Comparison of ENCODE assay signal across 9 cellular contexts in genomic region chr12:11719678-11720099, GRCh38.
DNase-seq lines count a peak whose midpoint lies in the region; ATAC-seq lines count a peak whose summit lies in the region.
"Had no signal": no experiment of that assay in that cellular context is flagged by ENCODE, and none has a peak within 500 bp of the region (broad histone marks: within the 10 kb centered on the region; RNA-seq: fewer than 3 reads in every experiment).

No MANE protein-coding gene starts in this region.

- no peaks in the 10 kb centered on the region for H3K27me3 ChIP-seq in CD8-positive, alpha-beta memory T cell (ENCODE audit: insufficient read depth, low read length, poor library complexity, severe bottlenecking)

- H3K9me3 ChIP-seq in CD8-positive, alpha-beta memory T cell (ENCODE audit: low read length): no peaks in the 10 kb centered on the region

- ATAC-seq in central memory CD8-positive, alpha-beta T cell (replicated peaks; ENCODE audit: extremely low read depth, poor library complexity, severe bottlenecking): peak; percentile 36
- no peak for ATAC-seq in HG03565 (IDR thresholded peaks at IDR 0.05; ENCODE audit: unreplicated experiment)
- ATAC-seq in HG03521 (IDR thresholded peaks at IDR 0.05; ENCODE audit: unreplicated experiment): no peak

- no peak overlapping the region for H3K4me3 Mint-ChIP-seq in central memory CD8-positive, alpha-beta T cell
- peak overlapping the region in 2 of 7 donors; percentile 6 to 29 for H3K4me3 Mint-ChIP-seq in CD8-positive, alpha-beta memory T cell
- H3K4me3 Mint-ChIP-seq: IgD-negative memory B cell had no signal

- no peak overlapping the region for H3K27ac Mint-ChIP-seq in central memory CD8-positive, alpha-beta T cell (ENCODE audit: low read depth)
- peak overlapping the region in 2 of 8 donors; percentile 2 to 11 for H3K27ac Mint-ChIP-seq in CD8-positive, alpha-beta memory T cell

- H3K36me3 Mint-ChIP-seq in central memory CD8-positive, alpha-beta T cell (ENCODE audit: insufficient read depth): peaks cover 4% of the 10 kb centered on the region
- peaks cover under 1 to 15% (median 9%) of the 10 kb centered on the region in 3 donors for H3K36me3 Mint-ChIP-seq in CD8-positive, alpha-beta memory T cell

- H3K27me3 Mint-ChIP-seq in central memory CD8-positive, alpha-beta T cell: no peaks in the 10 kb centered on the region
- H3K27me3 Mint-ChIP-seq in CD8-positive, alpha-beta memory T cell: no peaks in the 10 kb centered on the region
- H3K27me3 Mint-ChIP-seq: IgD-negative memory B cell had no signal

- CTCF ChIA-PET in CD8-positive, alpha-beta memory T cell (lab: Charles Lee): no interaction called here

- POLR2A ChIA-PET in CD8-positive, alpha-beta memory T cell (lab: Charles Lee): no interaction called here

- DNase-seq in GM04504 (ENCODE audit: low read depth): peak; percentile 84
- DNase-seq in SW480 (ENCODE audit: low spot score): peak; percentile 65
- no peak for DNase-seq in central memory CD8-positive, alpha-beta T cell (ENCODE audit: low spot score in 2 of 2)
- DNase-seq in medulla oblongata (ENCODE audit: extremely low spot score): peak; percentile 78
- DNase-seq in stromal cell of bone marrow (ENCODE audit: low read depth): peak; percentile 66
- no peak for DNase-seq in CD8-positive, alpha-beta memory T cell

- no peaks in the 10 kb centered on the region for H3K9me3 Mint-ChIP-seq in central memory CD8-positive, alpha-beta T cell
- H3K9me3 Mint-ChIP-seq in CD8-positive, alpha-beta memory T cell: no peaks in the 10 kb centered on the region
- H3K9me3 Mint-ChIP-seq: IgD-negative memory B cell had no signal

- H3K36me3 ChIP-seq in CD8-positive, alpha-beta memory T cell (ENCODE audit: insufficient read depth, low read length): no peaks in the 10 kb centered on the region

- H3K27ac ChIP-seq in CD8-positive, alpha-beta memory T cell (ENCODE audit: low read depth, low read length): no peak overlapping the region

- no peak overlapping the region for H3K4me3 ChIP-seq in CD8-positive, alpha-beta memory T cell (ENCODE audit: low read length)

- H3K4me1 Mint-ChIP-seq in central memory CD8-positive, alpha-beta T cell: peaks cover 30% of the 10 kb centered on the region
- H3K4me1 Mint-ChIP-seq in CD8-positive, alpha-beta memory T cell: peaks cover 17 to 53% (median 39%) of the 10 kb centered on the region in 3 donors

- H3K4me1 ChIP-seq in CD8-positive, alpha-beta memory T cell (ENCODE audit: insufficient read depth, low read length): no peaks in the 10 kb centered on the region

Comparison
In these comparisons a context has a peak if more than half of its experiments do, and no peak if none do; other contexts are left out.
1. DNase-seq: peak in GM04504 (single experiment), SW480 (single experiment), medulla oblongata (single experiment) and stromal cell of bone marrow (single experiment); none in central memory CD8-positive, alpha-beta T cell (0 of 2) and CD8-positive, alpha-beta memory T cell (0 of 5).